In the genomic region with DNA sequence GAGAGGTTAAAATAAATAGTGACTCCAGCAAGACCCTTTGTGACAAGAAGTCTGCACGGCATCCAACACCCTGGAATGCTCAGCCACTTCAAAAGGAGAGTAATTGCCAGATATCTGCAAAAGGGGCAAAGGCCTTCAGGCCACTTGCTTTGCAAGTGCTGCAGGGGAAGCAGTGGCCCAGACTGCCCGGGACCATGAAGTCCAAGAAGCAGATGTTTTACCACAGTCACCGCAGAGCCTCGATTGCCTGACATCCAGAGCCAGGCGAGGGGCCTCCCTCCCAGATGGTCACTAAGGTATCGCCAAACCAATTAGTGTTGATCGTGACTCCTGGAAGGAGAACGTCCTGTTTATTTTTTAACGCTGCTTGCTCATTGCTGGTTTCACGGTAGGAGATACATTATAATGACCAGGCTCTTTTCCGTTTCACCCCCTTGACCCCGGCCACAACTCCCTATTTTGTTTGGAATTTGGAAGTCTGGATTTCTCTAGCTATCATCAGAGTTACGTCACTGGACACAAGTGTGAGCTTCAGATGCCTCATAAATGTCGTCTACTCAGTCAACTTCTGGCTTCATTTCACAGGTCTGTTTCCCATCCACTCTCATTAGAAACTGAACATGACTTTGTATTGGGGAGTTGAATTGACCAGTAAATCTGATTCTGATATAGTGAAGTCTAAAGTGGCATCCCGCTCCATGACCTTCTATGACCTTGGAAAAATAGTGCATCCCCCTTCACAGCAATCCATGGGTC, we compare ENCODE assay signal across 28 cellular contexts.
"Had no signal": no experiment of that assay in that cellular context is flagged by ENCODE, and none has a peak within 500 bp of the region (broad histone marks: within the 10 kb centered on the region; RNA-seq: fewer than 3 reads in every experiment).

No MANE protein-coding gene starts in this region.

- FAIRE-seq: bronchial epithelial cell, colon, frontal cortex, islet of Langerhans, TTC549 had no signal

- H3K4me1 ChIP-seq: prostate gland, upper lobe of right lung had no signal

- DNase-seq: activated CD4-positive, alpha-beta T cell treated with anti-CD3 and anti-CD28 coated beads for 4 hours; activated CD4-positive, alpha-beta T cell treated with anti-CD3 and anti-CD28 coated beads, Interleukin-2, amount 50 U/mL, for 4 hours; activated naive CD4-positive, alpha-beta T cell; activated T-cell treated with anti-CD3 and anti-CD28 coated beads for 4 hours; activated T-cell treated with anti-CD3 and anti-CD28 coated beads, Interleukin-2, amount 50 U/mL, for 72 hours; anterior cingulate cortex; dermis blood vessel endothelial cell; effector CD4-positive, alpha-beta T cell; nephron progenitor cell; stimulated activated CD4-positive, alpha-beta T cell treated with anti-CD3 and anti-CD28 coated beads, Interleukin-12 subunit alpha, Interleukin-12 subunit beta, amount 100 ng/mL, for 4 hours; stimulated activated CD4-positive, alpha-beta T cell treated with anti-CD3 and anti-CD28 coated beads, Interleukin-4, amount 100 ng/mL, for 24 hours; stimulated activated naive CD8-positive, alpha-beta T cell treated with anti-CD3 and anti-CD28 coated beads, Interleukin-15, amount 100 ng/mL, for 72 hours; substantia nigra; SW 1271; T-helper 9 cell; thyroid gland; upper lobe of right lung had no signal

- H3K36me3 ChIP-seq: esophagus muscularis mucosa, ovary, prostate gland, thyroid gland, upper lobe of right lung had no signal

- H3K27ac ChIP-seq: esophagus muscularis mucosa, ovary, prostate gland, thyroid gland, upper lobe of right lung, VCaP had no signal

- H3K27me3 ChIP-seq: esophagus muscularis mucosa, ovary, thyroid gland, upper lobe of right lung had no signal

- H3K9me3 ChIP-seq: esophagus muscularis mucosa, ovary, prostate gland, thyroid gland, upper lobe of right lung had no signal

- H3K4me3 ChIP-seq: esophagus muscularis mucosa, ovary, prostate gland, thyroid gland, upper lobe of right lung had no signal

- ATAC-seq: activated naive CD4-positive, alpha-beta T cell treated with anti-CD3 and anti-CD28 coated beads, Interleukin-2, amount 50 U/mL, for 72 hours; activated T-cell treated with anti-CD3 and anti-CD28 coated beads, Interleukin-2, amount 50 U/mL, for 72 hours; stimulated activated effector memory CD8-positive, alpha-beta T cell treated with anti-CD3 and anti-CD28 coated beads, Interleukin-12 subunit alpha, Interleukin-12 subunit beta, amount 100 ng/mL, for 72 hours; stimulated activated naive CD8-positive, alpha-beta T cell treated with anti-CD3 and anti-CD28 coated beads, Interleukin-15, amount 100 ng/mL, for 72 hours; upper lobe of right lung had no signal
